26 cellular contexts compared by ENCODE assay signal in the genomic region with DNA sequence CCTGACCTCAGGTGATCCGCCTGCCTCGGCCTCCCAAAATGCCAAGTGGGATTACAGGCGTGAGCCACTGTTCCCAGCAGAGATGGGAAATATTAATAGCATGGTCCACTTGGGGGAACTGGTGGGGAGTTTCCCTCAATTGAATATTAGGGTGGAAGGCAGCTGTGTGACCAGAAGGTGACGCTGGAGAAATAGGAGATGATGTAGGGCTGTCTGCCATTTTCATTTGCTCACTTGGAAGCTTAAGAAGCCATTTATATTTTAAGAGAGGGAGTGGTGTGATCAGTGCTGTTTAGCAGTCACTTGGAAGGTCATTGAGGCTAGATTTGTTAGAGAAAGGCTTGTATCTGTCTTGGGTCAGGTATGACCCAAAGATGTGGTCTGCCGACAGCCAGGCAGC. TPM values are rescaled to one million over a fixed set of nuclear protein-coding genes. Genes with fewer than 3 reads are reported as not detected.
DNase-seq lines count a peak whose midpoint lies in the region; ATAC-seq, FAIRE-seq and TF ChIP-seq lines count a peak whose summit lies in the region.
"Had no signal": no experiment of that assay in that cellular context is flagged by ENCODE, and none has a peak within 500 bp of the region (broad histone marks: within the 10 kb centered on the region; RNA-seq: fewer than 3 reads in every experiment).

No MANE protein-coding gene starts in this region.

- no peak for FAIRE-seq in astrocyte (lab: Jason Lieb, UNC)
- FAIRE-seq: A549, D721Med, GM12892, GM19239, H54 had no signal

- H3K4me1 ChIP-seq in GM23338 (ENCODE audit: insufficient read depth) (no peaks in the 10 kb centered on the region), PC-3 (ENCODE audit: insufficient read depth, low read length) (peaks cover 18% of the 10 kb centered on the region), astrocyte (ENCODE audit: insufficient read depth, low read length) (peaks cover 23% of the 10 kb centered on the region), gastrocnemius medialis (peaks cover 10 to 47% of the 10 kb centered on the region in 2 donors)
- H3K4me1 ChIP-seq: A549; BE2C; BLaER1 treated with 17β-estradiol and CSF1 and Interleukin-3, amounts not matched to agents 10 nM and 100 nM; HAP-1 had no signal

- H3K9me2 ChIP-seq in GM23338 (ENCODE audit: insufficient read depth) (no peaks in the 10 kb centered on the region), PC-3 (replicated peaks; ENCODE audit: low read length) (no peaks in the 10 kb centered on the region)

- no peak for TF ChIP-seq POLR2A in gastrocnemius medialis (IDR thresholded peaks at IDR 0.05)

- H3K27me3 Mint-ChIP-seq in GM23338 (ENCODE audit: insufficient read depth, low read depth, poor library complexity) (peaks cover 7% of the 10 kb centered on the region), astrocyte (ENCODE audit: low read depth, unreplicated experiment) (no peaks in the 10 kb centered on the region)
- H3K27me3 Mint-ChIP-seq: CD4-positive, alpha-beta T cell had no signal

- H4K20me1 ChIP-seq in GM23338 (replicated peaks; ENCODE audit: insufficient read depth) (peaks cover 60% of the 10 kb centered on the region), PC-3 (ENCODE audit: low read length) (no peaks in the 10 kb centered on the region), astrocyte (ENCODE audit: insufficient read depth, low read length) (peaks cover 57% of the 10 kb centered on the region)

- H2AFZ ChIP-seq in GM23338 (no peak overlapping the region), PC-3 (ENCODE audit: low read length) (no peak overlapping the region), astrocyte (ENCODE audit: low read depth, low read length) (no peak overlapping the region)

- in situ Hi-C loops in gastrocnemius medialis (cut with MboI; ENCODE audit: low sequenced_read_pairs in 4 of 4), result no loop called here

- BruUV-seq in PC-3 (replicated peaks; lab: Mats Ljungman, UMichigan), result TSS peak; percentile 5

- H3K27ac ChIP-seq in GM23338 (ENCODE audit: low read depth) (no peak overlapping the region), PC-3 (ENCODE audit: low read length) (no peak overlapping the region), astrocyte (ENCODE audit: low read depth, low read length) (no peak overlapping the region), gastrocnemius medialis (peak overlapping the region; percentile 38 to 83 (median 66))
- H3K27ac ChIP-seq: A549; BLaER1 treated with 17β-estradiol and CSF1 and Interleukin-3, amounts not matched to agents 10 nM and 100 nM had no signal

- no peaks in the 10 kb centered on the region for H3K9me3 Mint-ChIP-seq in GM23338
- no peaks in the 10 kb centered on the region for H3K9me3 Mint-ChIP-seq in astrocyte (ENCODE audit: unreplicated experiment)
- H3K9me3 Mint-ChIP-seq: CD14-positive monocyte; CD4-positive, alpha-beta T cell; CD8-positive, alpha-beta memory T cell; HFFc6 had no signal

- peaks cover 97% of the 10 kb centered on the region for H3K36me3 ChIP-seq in GM23338 (ENCODE audit: insufficient read depth)
- H3K36me3 ChIP-seq in PC-3 (ENCODE audit: low read depth, low read length), result peaks cover 69% of the 10 kb centered on the region
- H3K36me3 ChIP-seq in astrocyte (ENCODE audit: insufficient read depth, low read length), result peaks cover 76% of the 10 kb centered on the region
- H3K36me3 ChIP-seq in gastrocnemius medialis, result peaks cover 5 to 94% of the 10 kb centered on the region in 2 donors

- POLR2A ChIA-PET in PC-3 (lab: Charles Lee; ENCODE audit: unreplicated experiment), result no interaction called here

- H3K36me3 Mint-ChIP-seq in GM23338 (ENCODE audit: low read depth) (peaks cover 98% of the 10 kb centered on the region), astrocyte (ENCODE audit: low read depth, unreplicated experiment) (peaks cover 51% of the 10 kb centered on the region)

- H3K4me2 ChIP-seq in GM23338 (no peak overlapping the region), PC-3 (ENCODE audit: low read length) (no peak overlapping the region), astrocyte (ENCODE audit: low read length) (no peak overlapping the region)
- H3K4me2 ChIP-seq: A549; BLaER1 treated with 17β-estradiol and CSF1 and Interleukin-3, amounts not matched to agents 10 nM and 100 nM had no signal

- intact Hi-C loops in PC-3 (cut with micrococcal nuclease), result no loop called here
- intact Hi-C loops in gastrocnemius medialis (cut with DNase I; ENCODE audit: low total_unique reads), result no loop called here

- H3K4me3 Mint-ChIP-seq in GM23338 (no peak overlapping the region), astrocyte (ENCODE audit: unreplicated experiment) (no peak overlapping the region)
- H3K4me3 Mint-ChIP-seq: CD14-positive monocyte; CD4-positive, alpha-beta T cell; CD8-positive, alpha-beta memory T cell; HFFc6 had no signal

- H3K27me3 ChIP-seq in GM23338 (ENCODE audit: insufficient read depth) (no peaks in the 10 kb centered on the region), PC-3 (ENCODE audit: low read length) (no peaks in the 10 kb centered on the region), astrocyte (ENCODE audit: insufficient read depth, low read length) (no peaks in the 10 kb centered on the region), gastrocnemius medialis (no peaks in the 10 kb centered on the region)
- H3K27me3 ChIP-seq: BE2C; BLaER1 treated with 17β-estradiol and CSF1 and Interleukin-3, amounts not matched to agents 10 nM and 100 nM had no signal

- TF ChIP-seq CTCF in GM23338 (conservative IDR thresholded peaks at IDR 0.05; ENCODE audit: low read depth in 2 of 2), result no peak
- TF ChIP-seq CTCF in PC-3 (conservative IDR thresholded peaks at IDR 0.05; ENCODE audit: low read depth, low read length), result no peak
- TF ChIP-seq CTCF in astrocyte (IDR thresholded peaks at IDR 0.05; ENCODE audit: insufficient read depth, low read depth, low read length), result no peak
- no peak for TF ChIP-seq CTCF in gastrocnemius medialis (IDR thresholded peaks at IDR 0.05 in 4 of 5, conservative IDR thresholded peaks at IDR 0.05 in 1 of 5)

- 0 out of 2 replicates have a peak overlapping the region, but pooled peaks have one; percentile 18 for H3K27ac Mint-ChIP-seq in GM23338
- peak overlapping the region; percentile 27 for H3K27ac Mint-ChIP-seq in astrocyte (ENCODE audit: unreplicated experiment)
- H3K27ac Mint-ChIP-seq: CD4-positive, alpha-beta T cell had no signal

- DNase-seq in GM23338 (ENCODE audit: low spot score) (no peak), PC-3 (no peak), astrocyte (ENCODE audit: low read depth) (no peak), gastrocnemius medialis (peak in 1 of 2 donors; percentile 19), hepatic stellate cell (ENCODE audit: low spot score) (no peak)
- DNase-seq: 8988T; ACHN; AML-193; BE2C; CD4-positive, alpha-beta T cell; CD8-positive, alpha-beta memory T cell; DMS53; DMS79 treated with DMSO at 0.1 percent for 48 hours; GF-D8; GOT3; HFFc6 had no signal

- no peak overlapping the region for H3K4me3 ChIP-seq in GM23338
- H3K4me3 ChIP-seq in PC-3 (ENCODE audit: low read length), result no peak overlapping the region
- no peak overlapping the region for H3K4me3 ChIP-seq in astrocyte (ENCODE audit: insufficient read depth, low read depth, low read length)
- no peak overlapping the region for H3K4me3 ChIP-seq in gastrocnemius medialis
- H3K4me3 ChIP-seq: A549; BLaER1 treated with 17β-estradiol and CSF1 and Interleukin-3, amounts not matched to agents 10 nM and 100 nM; HAP-1 had no signal

- H3K9ac ChIP-seq in PC-3 (ENCODE audit: low read length) (no peak overlapping the region), astrocyte (ENCODE audit: low read length) (no peak overlapping the region)
- H3K9ac ChIP-seq: BLaER1 treated with 17β-estradiol and CSF1 and Interleukin-3, amounts not matched to agents 10 nM and 100 nM had no signal

- ATAC-seq in GM23338 (no peak), PC-3 (no peak), gastrocnemius medialis (peak; percentile 78 to 81), GM18873 (IDR thresholded peaks at IDR 0.05; ENCODE audit: low FRiP score, unreplicated experiment) (no peak), HG03571 (IDR thresholded peaks at IDR 0.05; ENCODE audit: unreplicated experiment) (no peak)
- ATAC-seq: A549 had no signal

- H3K79me2 ChIP-seq in GM23338 (replicated peaks; ENCODE audit: insufficient read depth), result peaks cover 68% of the 10 kb centered on the region
- H3K79me2 ChIP-seq in PC-3 (ENCODE audit: low read length), result no peaks in the 10 kb centered on the region
- H3K79me2 ChIP-seq in astrocyte (ENCODE audit: insufficient read depth, low read length), result peaks cover 23% of the 10 kb centered on the region

- H3K9me3 ChIP-seq in PC-3 (ENCODE audit: low read length) (no peaks in the 10 kb centered on the region), astrocyte (ENCODE audit: insufficient read depth, low read depth, low read length) (no peaks in the 10 kb centered on the region), gastrocnemius medialis (no peaks in the 10 kb centered on the region)
- H3K9me3 ChIP-seq: A549; BE2C; BLaER1 treated with 17β-estradiol and CSF1 and Interleukin-3, amounts not matched to agents 10 nM and 100 nM; HAP-1 had no signal

- no peaks in the 10 kb centered on the region for H3K4me1 Mint-ChIP-seq in GM23338
- peaks cover 33% of the 10 kb centered on the region for H3K4me1 Mint-ChIP-seq in astrocyte (ENCODE audit: low read depth, unreplicated experiment)
- H3K4me1 Mint-ChIP-seq: CD14-positive monocyte had no signal

- peaks cover 33% of the 10 kb centered on the region; the same call in 1 of the 2 replicates for H3F3A ChIP-seq in GM23338 (replicated peaks; ENCODE audit: low read depth)
- H3F3A ChIP-seq in PC-3 (ENCODE audit: low read length, unreplicated experiment), result no peaks in the 10 kb centered on the region

- CTCF ChIA-PET in PC-3 (lab: Charles Lee), result interaction anchor here (0.7 kb wide), 1 partner anchor 139 kb away, joined by 3 read pairs; a partner anchor contains a TSS

TF ChIP-seq in GM23338, 12 proteins besides CTCF, POLR2A, EP300 and RAD21:
- TF ChIP-seq CREB1 (CRISPR knock-in tag; IDR thresholded peaks at IDR 0.05; ENCODE audit: low read depth), result no peak

RNA-seq across cellular contexts. Expression of a gene that starts 19.9 kb away (rescaled TPM):
- total RNA-seq in GM23338 (2014; rRNA removed; shearing (Covaris generic)), result 97.7 and 106 TPM in 2 replicates
- polyA plus RNA-seq in GM23338 (2016; fragmentation: Nextera tagmentation; extraction: Ambion mirVana), result 47.7 and 52.2 TPM in 2 replicates
- 23.2 and 27.8 TPM in 2 replicates for total RNA-seq in PC-3 (2014; rRNA removed)
- 93.5 and 97.5 TPM in 2 replicates for total RNA-seq in astrocyte
- 10 to 100 TPM in 3 of 4 donors, 1 to 10 TPM in 1; 8.1 to 19.9 (median 13.4) TPM for total RNA-seq in gastrocnemius medialis

RNA-seq across cellular contexts. Expression of a gene that starts 37.5 kb away (rescaled TPM):
- 7.0 and 21.3 TPM in 2 replicates for total RNA-seq in GM23338 (2014; rRNA removed; shearing (Covaris generic))
- polyA plus RNA-seq in GM23338 (2016; fragmentation: Nextera tagmentation; extraction: Ambion mirVana), result 3.4 and 4.5 TPM in 2 replicates
- total RNA-seq in PC-3 (2014; rRNA removed), result 7.4 and 9.0 TPM in 2 replicates
- 11.4 and 13.9 TPM in 2 replicates for total RNA-seq in astrocyte
- total RNA-seq in gastrocnemius medialis, result 10 to 100 TPM; 32.2 to 57.4 (median 38.3) TPM

Comparison
In these comparisons a context has a peak if more than half of its experiments do, and no peak if none do; other contexts are left out.
1. ATAC-seq: peak in gastrocnemius medialis (2 of 2); none in GM23338 (single experiment), PC-3 (single experiment), GM18873 (single experiment) and HG03571 (single experiment).
2. H3K27ac ChIP-seq: peak in gastrocnemius medialis (4 of 4); none in GM23338 (single experiment), PC-3 (single experiment) and astrocyte (single experiment).